1 cellular context compared by ENCODE assay signal in the genomic region with DNA sequence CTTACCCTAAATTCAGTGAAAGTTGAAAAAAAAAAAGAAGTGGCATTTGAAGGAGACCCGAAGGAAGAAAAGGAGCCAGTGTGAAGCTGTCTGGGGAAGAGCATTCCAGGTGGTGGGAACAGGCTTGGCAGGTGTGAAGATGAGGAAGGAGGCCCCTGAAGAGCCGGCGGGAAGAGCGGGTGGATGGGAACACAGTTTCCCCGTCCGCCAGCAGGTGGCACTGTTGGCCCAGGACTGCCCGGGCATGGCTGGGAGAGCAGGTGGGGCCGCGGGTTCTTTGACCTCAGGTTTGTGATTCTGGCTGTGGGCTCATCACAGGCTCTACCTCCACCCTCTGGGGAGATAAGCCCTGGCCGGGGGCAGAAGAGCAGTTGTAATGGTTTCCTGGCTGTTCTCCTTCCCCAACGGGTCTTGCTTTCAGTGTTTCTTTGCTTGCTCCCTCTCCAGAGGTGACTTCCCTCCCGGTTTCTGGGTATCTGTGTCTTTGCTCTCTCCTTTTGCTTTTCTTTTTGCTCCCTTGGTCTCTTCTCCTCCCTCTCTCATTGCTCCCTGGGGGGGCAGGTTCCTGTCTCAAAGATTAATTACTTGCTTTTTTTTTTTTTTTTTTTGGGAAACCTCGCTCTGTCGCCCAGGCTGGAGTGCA.
TF ChIP-seq lines count a peak whose summit lies in the region.

No MANE protein-coding gene starts in this region.

TF ChIP-seq in HepG2, 621 proteins besides CTCF, POLR2A, EP300 and RAD21 (continued from another document and continues in another):
- TF ChIP-seq SPEN (CRISPR knock-in tag; IDR thresholded peaks at IDR 0.05; ENCODE audit: low read depth) (no peak), ZNF143 (CRISPR knock-in tag; IDR thresholded peaks at IDR 0.05) (no peak), CBX1 (IDR thresholded peaks at IDR 0.05; ENCODE audit: low read depth) (no peak), ZNF460 (CRISPR knock-in tag; IDR thresholded peaks at IDR 0.05; ENCODE audit: borderline replicate concordance) (no peak), ZNF615 (CRISPR knock-in tag; IDR thresholded peaks at IDR 0.05; ENCODE audit: borderline replicate concordance) (no peak), BORCS8-MEF2B (CRISPR knock-in tag; IDR thresholded peaks at IDR 0.05) (no peak), ZFP41 (CRISPR knock-in tag; IDR thresholded peaks at IDR 0.05; ENCODE audit: borderline replicate concordance) (no peak), TBL1XR1 (IDR thresholded peaks at IDR 0.05; ENCODE audit: borderline replicate concordance, low read length, partially characterized antibody) (no peak), SIX4 (CRISPR knock-in tag; IDR thresholded peaks at IDR 0.05) (no peak), SP140L (CRISPR knock-in tag; IDR thresholded peaks at IDR 0.05; ENCODE audit: borderline replicate concordance) (no peak), FOXP1 (IDR thresholded peaks at IDR 0.05) (no peak), FOXP1 (CRISPR knock-in tag; IDR thresholded peaks at IDR 0.05) (no peak), U2AF1 (optimal IDR thresholded peaks at IDR 0.05; ENCODE audit: low read depth, low read length) (no peak), FOXC1 (CRISPR knock-in tag; IDR thresholded peaks at IDR 0.05; ENCODE audit: borderline replicate concordance) (0 out of 2 replicates have a peak, but pooled peaks have one; percentile 59), RARG (CRISPR knock-in tag; IDR thresholded peaks at IDR 0.05; ENCODE audit: low read depth) (no peak), ZNF501 (CRISPR knock-in tag; IDR thresholded peaks at IDR 0.05) (no peak), ZEB1 (IDR thresholded peaks at IDR 0.05; ENCODE audit: insufficient replicate concordance, low read depth) (no peak), NCOR1 (IDR thresholded peaks at IDR 0.05; ENCODE audit: borderline replicate concordance, low read length) (no peak), SP1 (IDR thresholded peaks at IDR 0.05) (no peak), SP1 (CRISPR knock-in tag; IDR thresholded peaks at IDR 0.05) (no peak), PCBP1 (IDR thresholded peaks at IDR 0.05; ENCODE audit: borderline replicate concordance, low read depth, low read length) (no peak), KAT2B (IDR thresholded peaks at IDR 0.05; ENCODE audit: borderline replicate concordance, low read depth, low read length) (no peak), ZSCAN25 (CRISPR knock-in tag; IDR thresholded peaks at IDR 0.05) (no peak), TEAD3 (CRISPR knock-in tag; optimal IDR thresholded peaks at IDR 0.05; ENCODE audit: borderline replicate concordance) (peak; percentile 33), DPF2 (CRISPR knock-in tag; IDR thresholded peaks at IDR 0.05; ENCODE audit: borderline replicate concordance, low read depth) (no peak), ZNF441 (CRISPR knock-in tag; IDR thresholded peaks at IDR 0.05; ENCODE audit: borderline replicate concordance) (no peak), ZNF816 (CRISPR knock-in tag; IDR thresholded peaks at IDR 0.05; ENCODE audit: borderline replicate concordance) (no peak)
- TF ChIP-seq, protein P1, sequence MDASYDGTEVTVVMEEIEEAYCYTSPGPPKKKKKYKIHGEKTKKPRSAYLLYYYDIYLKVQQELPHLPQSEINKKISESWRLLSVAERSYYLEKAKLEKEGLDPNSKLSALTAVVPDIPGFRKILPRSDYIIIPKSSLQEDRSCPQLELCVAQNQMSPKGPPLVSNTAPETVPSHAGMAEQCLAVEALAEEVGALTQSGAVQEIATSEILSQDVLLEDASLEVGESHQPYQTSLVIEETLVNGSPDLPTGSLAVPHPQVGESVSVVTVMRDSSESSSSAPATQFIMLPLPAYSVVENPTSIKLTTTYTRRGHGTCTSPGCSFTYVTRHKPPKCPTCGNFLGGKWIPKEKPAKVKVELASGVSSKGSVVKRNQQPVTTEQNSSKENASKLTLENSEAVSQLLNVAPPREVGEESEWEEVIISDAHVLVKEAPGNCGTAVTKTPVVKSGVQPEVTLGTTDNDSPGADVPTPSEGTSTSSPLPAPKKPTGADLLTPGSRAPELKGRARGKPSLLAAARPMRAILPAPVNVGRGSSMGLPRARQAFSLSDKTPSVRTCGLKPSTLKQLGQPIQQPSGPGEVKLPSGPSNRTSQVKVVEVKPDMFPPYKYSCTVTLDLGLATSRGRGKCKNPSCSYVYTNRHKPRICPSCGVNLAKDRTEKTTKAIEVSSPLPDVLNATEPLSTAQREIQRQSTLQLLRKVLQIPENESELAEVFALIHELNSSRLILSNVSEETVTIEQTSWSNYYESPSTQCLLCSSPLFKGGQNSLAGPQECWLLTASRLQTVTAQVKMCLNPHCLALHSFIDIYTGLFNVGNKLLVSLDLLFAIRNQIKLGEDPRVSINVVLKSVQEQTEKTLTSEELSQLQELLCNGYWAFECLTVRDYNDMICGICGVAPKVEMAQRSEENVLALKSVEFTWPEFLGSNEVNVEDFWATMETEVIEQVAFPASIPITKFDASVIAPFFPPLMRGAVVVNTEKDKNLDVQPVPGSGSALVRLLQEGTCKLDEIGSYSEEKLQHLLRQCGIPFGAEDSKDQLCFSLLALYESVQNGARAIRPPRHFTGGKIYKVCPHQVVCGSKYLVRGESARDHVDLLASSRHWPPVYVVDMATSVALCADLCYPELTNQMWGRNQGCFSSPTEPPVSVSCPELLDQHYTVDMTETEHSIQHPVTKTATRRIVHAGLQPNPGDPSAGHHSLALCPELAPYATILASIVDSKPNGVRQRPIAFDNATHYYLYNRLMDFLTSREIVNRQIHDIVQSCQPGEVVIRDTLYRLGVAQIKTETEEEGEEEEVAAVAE (CRISPR knock-in tag; IDR thresholded peaks at IDR 0.05; ENCODE audit: borderline replicate concordance) = no peak
- TF ChIP-seq, protein P2, sequence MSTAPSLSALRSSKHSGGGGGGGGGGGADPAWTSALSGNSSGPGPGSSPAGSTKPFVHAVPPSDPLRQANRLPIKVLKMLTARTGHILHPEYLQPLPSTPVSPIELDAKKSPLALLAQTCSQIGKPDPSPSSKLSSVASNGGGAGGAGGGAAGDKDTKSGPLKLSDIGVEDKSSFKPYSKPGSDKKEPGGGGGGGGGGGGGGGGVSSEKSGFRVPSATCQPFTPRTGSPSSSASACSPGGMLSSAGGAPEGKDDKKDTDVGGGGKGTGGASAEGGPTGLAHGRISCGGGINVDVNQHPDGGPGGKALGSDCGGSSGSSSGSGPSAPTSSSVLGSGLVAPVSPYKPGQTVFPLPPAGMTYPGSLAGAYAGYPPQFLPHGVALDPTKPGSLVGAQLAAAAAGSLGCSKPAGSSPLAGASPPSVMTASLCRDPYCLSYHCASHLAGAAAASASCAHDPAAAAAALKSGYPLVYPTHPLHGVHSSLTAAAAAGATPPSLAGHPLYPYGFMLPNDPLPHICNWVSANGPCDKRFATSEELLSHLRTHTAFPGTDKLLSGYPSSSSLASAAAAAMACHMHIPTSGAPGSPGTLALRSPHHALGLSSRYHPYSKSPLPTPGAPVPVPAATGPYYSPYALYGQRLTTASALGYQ (CRISPR knock-in tag; IDR thresholded peaks at IDR 0.05) = no peak
- TF ChIP-seq, protein P3, sequence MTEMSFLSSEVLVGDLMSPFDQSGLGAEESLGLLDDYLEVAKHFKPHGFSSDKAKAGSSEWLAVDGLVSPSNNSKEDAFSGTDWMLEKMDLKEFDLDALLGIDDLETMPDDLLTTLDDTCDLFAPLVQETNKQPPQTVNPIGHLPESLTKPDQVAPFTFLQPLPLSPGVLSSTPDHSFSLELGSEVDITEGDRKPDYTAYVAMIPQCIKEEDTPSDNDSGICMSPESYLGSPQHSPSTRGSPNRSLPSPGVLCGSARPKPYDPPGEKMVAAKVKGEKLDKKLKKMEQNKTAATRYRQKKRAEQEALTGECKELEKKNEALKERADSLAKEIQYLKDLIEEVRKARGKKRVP (CRISPR knock-in tag; IDR thresholded peaks at IDR 0.05) = no peak
- TF ChIP-seq, protein P4, sequence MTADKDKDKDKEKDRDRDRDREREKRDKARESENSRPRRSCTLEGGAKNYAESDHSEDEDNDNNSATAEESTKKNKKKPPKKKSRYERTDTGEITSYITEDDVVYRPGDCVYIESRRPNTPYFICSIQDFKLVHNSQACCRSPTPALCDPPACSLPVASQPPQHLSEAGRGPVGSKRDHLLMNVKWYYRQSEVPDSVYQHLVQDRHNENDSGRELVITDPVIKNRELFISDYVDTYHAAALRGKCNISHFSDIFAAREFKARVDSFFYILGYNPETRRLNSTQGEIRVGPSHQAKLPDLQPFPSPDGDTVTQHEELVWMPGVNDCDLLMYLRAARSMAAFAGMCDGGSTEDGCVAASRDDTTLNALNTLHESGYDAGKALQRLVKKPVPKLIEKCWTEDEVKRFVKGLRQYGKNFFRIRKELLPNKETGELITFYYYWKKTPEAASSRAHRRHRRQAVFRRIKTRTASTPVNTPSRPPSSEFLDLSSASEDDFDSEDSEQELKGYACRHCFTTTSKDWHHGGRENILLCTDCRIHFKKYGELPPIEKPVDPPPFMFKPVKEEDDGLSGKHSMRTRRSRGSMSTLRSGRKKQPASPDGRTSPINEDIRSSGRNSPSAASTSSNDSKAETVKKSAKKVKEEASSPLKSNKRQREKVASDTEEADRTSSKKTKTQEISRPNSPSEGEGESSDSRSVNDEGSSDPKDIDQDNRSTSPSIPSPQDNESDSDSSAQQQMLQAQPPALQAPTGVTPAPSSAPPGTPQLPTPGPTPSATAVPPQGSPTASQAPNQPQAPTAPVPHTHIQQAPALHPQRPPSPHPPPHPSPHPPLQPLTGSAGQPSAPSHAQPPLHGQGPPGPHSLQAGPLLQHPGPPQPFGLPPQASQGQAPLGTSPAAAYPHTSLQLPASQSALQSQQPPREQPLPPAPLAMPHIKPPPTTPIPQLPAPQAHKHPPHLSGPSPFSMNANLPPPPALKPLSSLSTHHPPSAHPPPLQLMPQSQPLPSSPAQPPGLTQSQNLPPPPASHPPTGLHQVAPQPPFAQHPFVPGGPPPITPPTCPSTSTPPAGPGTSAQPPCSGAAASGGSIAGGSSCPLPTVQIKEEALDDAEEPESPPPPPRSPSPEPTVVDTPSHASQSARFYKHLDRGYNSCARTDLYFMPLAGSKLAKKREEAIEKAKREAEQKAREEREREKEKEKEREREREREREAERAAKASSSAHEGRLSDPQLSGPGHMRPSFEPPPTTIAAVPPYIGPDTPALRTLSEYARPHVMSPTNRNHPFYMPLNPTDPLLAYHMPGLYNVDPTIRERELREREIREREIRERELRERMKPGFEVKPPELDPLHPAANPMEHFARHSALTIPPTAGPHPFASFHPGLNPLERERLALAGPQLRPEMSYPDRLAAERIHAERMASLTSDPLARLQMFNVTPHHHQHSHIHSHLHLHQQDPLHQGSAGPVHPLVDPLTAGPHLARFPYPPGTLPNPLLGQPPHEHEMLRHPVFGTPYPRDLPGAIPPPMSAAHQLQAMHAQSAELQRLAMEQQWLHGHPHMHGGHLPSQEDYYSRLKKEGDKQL (CRISPR knock-in tag; IDR thresholded peaks at IDR 0.05; ENCODE audit: low read depth) = no peak
- TF ChIP-seq, protein P5, sequence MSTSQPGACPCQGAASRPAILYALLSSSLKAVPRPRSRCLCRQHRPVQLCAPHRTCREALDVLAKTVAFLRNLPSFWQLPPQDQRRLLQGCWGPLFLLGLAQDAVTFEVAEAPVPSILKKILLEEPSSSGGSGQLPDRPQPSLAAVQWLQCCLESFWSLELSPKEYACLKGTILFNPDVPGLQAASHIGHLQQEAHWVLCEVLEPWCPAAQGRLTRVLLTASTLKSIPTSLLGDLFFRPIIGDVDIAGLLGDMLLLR (CRISPR knock-in tag; IDR thresholded peaks at IDR 0.05) = no peak
- TF ChIP-seq, protein P6, sequence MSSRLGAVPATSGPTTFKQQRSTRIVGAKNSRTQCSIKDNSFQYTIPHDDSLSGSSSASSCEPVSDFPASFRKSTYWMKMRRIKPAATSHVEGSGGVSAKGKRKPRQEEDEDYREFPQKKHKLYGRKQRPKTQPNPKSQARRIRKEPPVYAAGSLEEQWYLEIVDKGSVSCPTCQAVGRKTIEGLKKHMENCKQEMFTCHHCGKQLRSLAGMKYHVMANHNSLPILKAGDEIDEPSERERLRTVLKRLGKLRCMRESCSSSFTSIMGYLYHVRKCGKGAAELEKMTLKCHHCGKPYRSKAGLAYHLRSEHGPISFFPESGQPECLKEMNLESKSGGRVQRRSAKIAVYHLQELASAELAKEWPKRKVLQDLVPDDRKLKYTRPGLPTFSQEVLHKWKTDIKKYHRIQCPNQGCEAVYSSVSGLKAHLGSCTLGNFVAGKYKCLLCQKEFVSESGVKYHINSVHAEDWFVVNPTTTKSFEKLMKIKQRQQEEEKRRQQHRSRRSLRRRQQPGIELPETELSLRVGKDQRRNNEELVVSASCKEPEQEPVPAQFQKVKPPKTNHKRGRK (CRISPR knock-in tag; IDR thresholded peaks at IDR 0.05) = no peak
- TF ChIP-seq, protein P7, sequence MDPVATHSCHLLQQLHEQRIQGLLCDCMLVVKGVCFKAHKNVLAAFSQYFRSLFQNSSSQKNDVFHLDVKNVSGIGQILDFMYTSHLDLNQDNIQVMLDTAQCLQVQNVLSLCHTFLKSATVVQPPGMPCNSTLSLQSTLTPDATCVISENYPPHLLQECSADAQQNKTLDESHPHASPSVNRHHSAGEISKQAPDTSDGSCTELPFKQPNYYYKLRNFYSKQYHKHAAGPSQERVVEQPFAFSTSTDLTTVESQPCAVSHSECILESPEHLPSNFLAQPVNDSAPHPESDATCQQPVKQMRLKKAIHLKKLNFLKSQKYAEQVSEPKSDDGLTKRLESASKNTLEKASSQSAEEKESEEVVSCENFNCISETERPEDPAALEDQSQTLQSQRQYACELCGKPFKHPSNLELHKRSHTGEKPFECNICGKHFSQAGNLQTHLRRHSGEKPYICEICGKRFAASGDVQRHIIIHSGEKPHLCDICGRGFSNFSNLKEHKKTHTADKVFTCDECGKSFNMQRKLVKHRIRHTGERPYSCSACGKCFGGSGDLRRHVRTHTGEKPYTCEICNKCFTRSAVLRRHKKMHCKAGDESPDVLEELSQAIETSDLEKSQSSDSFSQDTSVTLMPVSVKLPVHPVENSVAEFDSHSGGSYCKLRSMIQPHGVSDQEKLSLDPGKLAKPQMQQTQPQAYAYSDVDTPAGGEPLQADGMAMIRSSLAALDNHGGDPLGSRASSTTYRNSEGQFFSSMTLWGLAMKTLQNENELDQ (CRISPR knock-in tag; IDR thresholded peaks at IDR 0.05; ENCODE audit: borderline replicate concordance) = no peak
- TF ChIP-seq, protein P8, sequence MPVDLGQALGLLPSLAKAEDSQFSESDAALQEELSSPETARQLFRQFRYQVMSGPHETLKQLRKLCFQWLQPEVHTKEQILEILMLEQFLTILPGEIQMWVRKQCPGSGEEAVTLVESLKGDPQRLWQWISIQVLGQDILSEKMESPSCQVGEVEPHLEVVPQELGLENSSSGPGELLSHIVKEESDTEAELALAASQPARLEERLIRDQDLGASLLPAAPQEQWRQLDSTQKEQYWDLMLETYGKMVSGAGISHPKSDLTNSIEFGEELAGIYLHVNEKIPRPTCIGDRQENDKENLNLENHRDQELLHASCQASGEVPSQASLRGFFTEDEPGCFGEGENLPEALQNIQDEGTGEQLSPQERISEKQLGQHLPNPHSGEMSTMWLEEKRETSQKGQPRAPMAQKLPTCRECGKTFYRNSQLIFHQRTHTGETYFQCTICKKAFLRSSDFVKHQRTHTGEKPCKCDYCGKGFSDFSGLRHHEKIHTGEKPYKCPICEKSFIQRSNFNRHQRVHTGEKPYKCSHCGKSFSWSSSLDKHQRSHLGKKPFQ (CRISPR knock-in tag; IDR thresholded peaks at IDR 0.05; ENCODE audit: insufficient replicate concordance) = peak; percentile 72
- TF ChIP-seq, protein P9, sequence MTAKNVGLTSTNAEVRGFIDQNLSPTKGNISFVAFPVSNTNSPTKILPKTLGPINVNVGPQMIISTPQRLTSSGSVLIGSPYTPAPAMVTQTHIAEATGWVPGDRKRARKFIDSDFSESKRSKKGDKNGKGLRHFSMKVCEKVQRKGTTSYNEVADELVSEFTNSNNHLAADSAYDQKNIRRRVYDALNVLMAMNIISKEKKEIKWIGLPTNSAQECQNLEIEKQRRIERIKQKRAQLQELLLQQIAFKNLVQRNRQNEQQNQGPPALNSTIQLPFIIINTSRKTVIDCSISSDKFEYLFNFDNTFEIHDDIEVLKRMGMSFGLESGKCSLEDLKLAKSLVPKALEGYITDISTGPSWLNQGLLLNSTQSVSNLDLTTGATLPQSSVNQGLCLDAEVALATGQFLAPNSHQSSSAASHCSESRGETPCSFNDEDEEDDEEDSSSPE (CRISPR knock-in tag; IDR thresholded peaks at IDR 0.05) = 0 out of 2 replicates have a peak, but pooled peaks have one; percentile 37
